ENCODE assay signal across 9 cellular contexts in genomic region chr7:76397409-76398183, GRCh38. TPM values are rescaled to one million over a fixed set of nuclear protein-coding genes. Genes with fewer than 3 reads are reported as not detected.
DNase-seq lines count a peak whose midpoint lies in the region; ATAC-seq and TF ChIP-seq lines count a peak whose summit lies in the region.
"Had no signal": no experiment of that assay in that cellular context is flagged by ENCODE, and none has a peak within 500 bp of the region (broad histone marks: within the 10 kb centered on the region; RNA-seq: fewer than 3 reads in every experiment).

No MANE protein-coding gene starts in this region.

- DNase-seq in DMS53 (lab: John Stamatoyannopoulos, UW) (peak; percentile 97), SW480 (ENCODE audit: low spot score) (peak; percentile 89), right atrium auricular region (ENCODE audit: low spot score) (peak; percentile 76), NCI-H510A (lab: John Stamatoyannopoulos, UW) (no peak)
- DNase-seq in activated naive CD8-positive, alpha-beta T cell treated with anti-CD3 and anti-CD28 coated beads, Interleukin-2, amount 50 U/mL, for 24 hours = peak; percentile 86

- peak overlapping the region; percentile 82 for H3K27ac Mint-ChIP-seq in activated naive CD8-positive, alpha-beta T cell treated with anti-CD3 and anti-CD28 coated beads, Interleukin-2, amount 50 U/mL, for 24 hours

- peaks cover 24% of the 10 kb centered on the region for H3K4me1 Mint-ChIP-seq in activated naive CD8-positive, alpha-beta T cell treated with anti-CD3 and anti-CD28 coated beads, Interleukin-2, amount 50 U/mL, for 24 hours

- H3K4me3 ChIP-seq in HUES6 (ENCODE audit: low read depth, low read length) = peak overlapping the region; percentile 45; the same call in 1 of the 2 replicates
- peak overlapping the region; percentile 37 to 57 for H3K4me3 ChIP-seq in right atrium auricular region
- peak overlapping the region; percentile 66 for H3K4me3 ChIP-seq in skeletal muscle satellite cell (ENCODE audit: low read length)

- H3K36me3 Mint-ChIP-seq in activated naive CD8-positive, alpha-beta T cell treated with anti-CD3 and anti-CD28 coated beads, Interleukin-2, amount 50 U/mL, for 24 hours (ENCODE audit: low read depth) = no peaks in the 10 kb centered on the region

- peak overlapping the region; percentile 83 for H3K4me3 Mint-ChIP-seq in activated naive CD8-positive, alpha-beta T cell treated with anti-CD3 and anti-CD28 coated beads, Interleukin-2, amount 50 U/mL, for 24 hours

- no peak for TF ChIP-seq CTCF in right atrium auricular region (IDR thresholded peaks at IDR 0.05)

- peaks cover 26% of the 10 kb centered on the region for H3K4me1 ChIP-seq in HUES6 (ENCODE audit: control insufficient read depth, insufficient read depth, low read length)
- peaks cover 0 to 24% of the 10 kb centered on the region in 2 donors for H3K4me1 ChIP-seq in right atrium auricular region
- peaks cover 22% of the 10 kb centered on the region for H3K4me1 ChIP-seq in skeletal muscle satellite cell (ENCODE audit: control insufficient read depth, insufficient read depth, low read length)

- H3K36me3 ChIP-seq in HUES6 (ENCODE audit: control insufficient read depth, insufficient read depth, low read length) = no peaks in the 10 kb centered on the region
- no peaks in the 10 kb centered on the region for H3K36me3 ChIP-seq in right atrium auricular region
- no peaks in the 10 kb centered on the region for H3K36me3 ChIP-seq in skeletal muscle satellite cell (ENCODE audit: insufficient read depth, low read length)

- H3K9ac ChIP-seq in HUES6 (ENCODE audit: low read length) = no peak overlapping the region
- H3K9ac ChIP-seq in skeletal muscle satellite cell (ENCODE audit: low read depth, low read length) = peak overlapping the region; percentile 30

- H3K9me3 ChIP-seq in HUES6 (ENCODE audit: control insufficient read depth, insufficient read depth, low read depth, low read length) (no peaks in the 10 kb centered on the region), right atrium auricular region (no peaks in the 10 kb centered on the region), skeletal muscle satellite cell (replicated peaks; ENCODE audit: low read length) (no peaks in the 10 kb centered on the region)

- H3K27me3 ChIP-seq in HUES6 (ENCODE audit: control insufficient read depth, insufficient read depth, low read length) (peaks cover 5% of the 10 kb centered on the region; the same call in 1 of the 2 replicates), right atrium auricular region (no peaks in the 10 kb centered on the region), skeletal muscle satellite cell (ENCODE audit: control insufficient read depth, insufficient read depth, low read length) (no peaks in the 10 kb centered on the region)

- no peaks in the 10 kb centered on the region for H3K9me3 Mint-ChIP-seq in activated naive CD8-positive, alpha-beta T cell treated with anti-CD3 and anti-CD28 coated beads, Interleukin-2, amount 50 U/mL, for 24 hours

- H3K4me2 ChIP-seq in skeletal muscle satellite cell (ENCODE audit: low read length) = peak overlapping the region; percentile 86

- ATAC-seq in activated naive CD8-positive, alpha-beta T cell treated with anti-CD3 and anti-CD28 coated beads, Interleukin-2, amount 50 U/mL, for 24 hours = peak; percentile 44
- ATAC-seq in HG02870 (IDR thresholded peaks at IDR 0.05; ENCODE audit: unreplicated experiment) = no peak

- no peaks in the 10 kb centered on the region for H3K27me3 Mint-ChIP-seq in activated naive CD8-positive, alpha-beta T cell treated with anti-CD3 and anti-CD28 coated beads, Interleukin-2, amount 50 U/mL, for 24 hours

- H3K27ac ChIP-seq in HUES6 (ENCODE audit: low read depth, low read length) = no peak overlapping the region
- H3K27ac ChIP-seq in right atrium auricular region = no peak overlapping the region
- H3K27ac ChIP-seq: VCaP had no signal

RNA-seq across cellular contexts. Expression of gene SSC4D, which starts 11.9 kb away (rescaled TPM):
- under 1 TPM; 0.35 to 0.37 TPM for total RNA-seq in right atrium auricular region
- total RNA-seq in skeletal muscle satellite cell (2012; rRNA removed) = 0.22 and 1.0 TPM in 2 replicates

RNA-seq across cellular contexts. Expression of gene ZP3, which starts 27.2 kb away (rescaled TPM):
- 1 to 10 TPM; 2.4 to 3.4 TPM for total RNA-seq in right atrium auricular region
- 0.25 and 0.44 TPM in 2 replicates for total RNA-seq in skeletal muscle satellite cell (2012; rRNA removed)

RNA-seq across cellular contexts. Expression of gene YWHAG, which starts 38.8 kb away (rescaled TPM):
- 100 to 1,000 TPM; 132 to 153 TPM for total RNA-seq in right atrium auricular region
- total RNA-seq in skeletal muscle satellite cell (2012; rRNA removed) = 126 and 159 TPM in 2 replicates
